Comparison of ENCODE assay signal across 5 cellular contexts in the genomic region with DNA sequence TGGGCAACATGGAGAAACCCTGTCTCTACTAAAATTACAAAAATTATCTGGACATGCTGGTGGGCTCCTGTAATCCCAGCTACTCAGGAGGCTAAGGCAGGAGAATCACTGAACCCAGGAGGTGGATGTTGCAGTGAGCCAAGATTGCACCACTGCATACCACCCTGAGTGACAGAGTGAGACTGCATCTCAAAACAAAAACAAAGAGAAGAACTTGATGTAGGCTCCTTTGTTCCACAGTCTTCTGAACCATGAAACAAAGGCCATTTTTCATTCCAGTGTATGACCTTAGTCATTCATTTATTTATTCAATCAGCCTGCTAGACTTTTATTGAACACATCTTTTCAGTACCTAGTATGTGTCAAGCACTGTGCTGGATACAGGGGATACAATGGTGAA.
"Had no signal": no experiment of that assay in that cellular context is flagged by ENCODE, and none has a peak within 500 bp of the region (broad histone marks: within the 10 kb centered on the region; RNA-seq: fewer than 3 reads in every experiment).

No MANE protein-coding gene starts in this region.

- H3K4me3 Mint-ChIP-seq: GM23338, H9 had no signal

- H3K4me1 Mint-ChIP-seq: H9 had no signal

- ATAC-seq: GM23338, K562 had no signal

- DNase-seq: H9, HCEC 1CT, IMR-90 had no signal

- H3K9me3 Mint-ChIP-seq: GM23338, H9 had no signal

- H3K4me2 ChIP-seq: GM23338 had no signal

- H2AFZ ChIP-seq: GM23338 had no signal

- H3K27ac Mint-ChIP-seq: GM23338, H9 had no signal

- H3K4me3 ChIP-seq: GM23338, K562 had no signal
